ENCODE assay signal across 12 cellular contexts in the genomic region with DNA sequence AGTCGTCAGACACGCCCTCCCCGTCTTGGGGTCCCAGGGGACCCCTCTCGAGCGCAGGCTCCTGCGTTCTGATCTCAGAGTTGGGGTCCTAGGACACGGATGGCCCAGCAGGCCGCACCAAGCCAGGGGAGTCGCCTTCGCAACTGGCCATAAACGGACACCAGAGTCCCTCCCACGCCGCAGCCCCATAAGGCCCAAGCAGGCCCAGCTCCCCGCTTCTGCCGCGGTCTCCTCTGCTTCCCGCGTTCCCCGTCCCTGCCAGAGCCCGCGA. TPM values are rescaled to one million over a fixed set of nuclear protein-coding genes. Genes with fewer than 3 reads are reported as not detected.
DNase-seq lines count a peak whose midpoint lies in the region; ATAC-seq and TF ChIP-seq lines count a peak whose summit lies in the region.
"Had no signal": no experiment of that assay in that cellular context is flagged by ENCODE, and none has a peak within 500 bp of the region (broad histone marks: within the 10 kb centered on the region; RNA-seq: fewer than 3 reads in every experiment).

No MANE protein-coding gene starts in this region.

- H3K4me1 Mint-ChIP-seq in GM23338 (peaks cover 60% of the 10 kb centered on the region), endodermal cell (peaks cover 40% of the 10 kb centered on the region), neural progenitor cell (peaks cover 41% of the 10 kb centered on the region)

- H3K4me3 ChIP-seq in GM23338 (peak overlapping the region; percentile 75), endodermal cell (ENCODE audit: low read length) (peak overlapping the region; percentile 61), neural progenitor cell (peak overlapping the region; percentile 49)

- peak overlapping the region; percentile 86 for H2AFZ ChIP-seq in GM23338
- H2AFZ ChIP-seq in neural progenitor cell (replicated peaks): peak overlapping the region; percentile 38

- H3K9me3 ChIP-seq in endodermal cell (ENCODE audit: control insufficient read depth, low read length): no peaks in the 10 kb centered on the region
- no peaks in the 10 kb centered on the region for H3K9me3 ChIP-seq in neural progenitor cell (ENCODE audit: low read depth)

- no peak for ATAC-seq in GM23338

- WGBS in endodermal cell (ENCODE audit: insufficient coverage in 1 of 2, insufficient read length in 1 of 2), 2 experiments: 2 to 4% methylated on average over 8 to 21 of the region's 21 CpGs

- peak overlapping the region; percentile 93 for H3K4me2 ChIP-seq in GM23338
- peak overlapping the region; percentile 82 for H3K4me2 ChIP-seq in neural progenitor cell
- H3K4me2 ChIP-seq: KMS-11 had no signal

- DNase-seq in GM23338 (ENCODE audit: low spot score): no peak
- DNase-seq in NCI-H774 (lab: John Stamatoyannopoulos, UW): peak; percentile 57
- DNase-seq in endodermal cell: no peak
- no peak for DNase-seq in neural progenitor cell (ENCODE audit: low spot score)
- DNase-seq in Ammon's horn (ENCODE audit: low spot score): no peak
- DNase-seq in NCI-H1417 treated with DMSO at 0.1 percent for 48 hours (lab: John Stamatoyannopoulos, UW): no peak
- DNase-seq in MV-4-11 (lab: John Stamatoyannopoulos, UW): no peak
- DNase-seq: central memory CD4-positive, alpha-beta T cell; foreskin keratinocyte; spleen; SW 1271 had no signal

- H3K4me3 Mint-ChIP-seq in GM23338 (peak overlapping the region; percentile 76), endodermal cell (peak overlapping the region; percentile 66), neural progenitor cell (peak overlapping the region; percentile 89)

- H3F3A ChIP-seq in GM23338 (replicated peaks; ENCODE audit: low read depth) (0 out of 2 replicates have a peak, but pooled peaks cover 13% of the 10 kb centered on the region), neural progenitor cell (ENCODE audit: low read depth) (peaks cover 43% of the 10 kb centered on the region)

- no peak for TF ChIP-seq CTCF in GM23338 (conservative IDR thresholded peaks at IDR 0.05; ENCODE audit: low read depth in 2 of 2)
- TF ChIP-seq CTCF in endodermal cell (conservative IDR thresholded peaks at IDR 0.05): no peak
- no peak for TF ChIP-seq CTCF in neural progenitor cell (IDR thresholded peaks at IDR 0.05)

- H4K20me1 ChIP-seq in GM23338 (replicated peaks; ENCODE audit: insufficient read depth) (peaks cover 41% of the 10 kb centered on the region), neural progenitor cell (ENCODE audit: low read depth) (peaks cover 86% of the 10 kb centered on the region)

- H3K79me2 ChIP-seq in GM23338 (replicated peaks; ENCODE audit: insufficient read depth): no peaks in the 10 kb centered on the region
- H3K79me2 ChIP-seq in neural progenitor cell (ENCODE audit: low read depth): no peaks in the 10 kb centered on the region

- H3K36me3 Mint-ChIP-seq in GM23338 (ENCODE audit: low read depth): peaks cover 4% of the 10 kb centered on the region; the same call in 2 of the 3 replicates
- no peaks in the 10 kb centered on the region for H3K36me3 Mint-ChIP-seq in endodermal cell (ENCODE audit: low read depth)
- H3K36me3 Mint-ChIP-seq in neural progenitor cell: peaks cover 2% of the 10 kb centered on the region

- H3K27ac Mint-ChIP-seq in GM23338 (no peak overlapping the region), endodermal cell (no peak overlapping the region), neural progenitor cell (no peak overlapping the region)

- H3K27me3 ChIP-seq in GM23338 (ENCODE audit: insufficient read depth) (peaks cover 100% of the 10 kb centered on the region), endodermal cell (ENCODE audit: control insufficient read depth, insufficient read depth, low read length, poor library complexity, severe bottlenecking) (peaks cover 100% of the 10 kb centered on the region), neural progenitor cell (peaks cover 100% of the 10 kb centered on the region)

- H3K27me3 Mint-ChIP-seq in GM23338 (ENCODE audit: insufficient read depth, low read depth, poor library complexity) (peaks cover 96% of the 10 kb centered on the region), endodermal cell (ENCODE audit: insufficient read depth) (peaks cover 95% of the 10 kb centered on the region), neural progenitor cell (ENCODE audit: insufficient read depth, low read depth) (peaks cover 86% of the 10 kb centered on the region)

- H3K9me2 ChIP-seq in GM23338 (ENCODE audit: insufficient read depth): no peaks in the 10 kb centered on the region

- H3K36me3 ChIP-seq in GM23338 (ENCODE audit: insufficient read depth) (no peaks in the 10 kb centered on the region; the same call in 1 of the 2 replicates), endodermal cell (ENCODE audit: control insufficient read depth, insufficient read depth, low read length) (no peaks in the 10 kb centered on the region), neural progenitor cell (no peaks in the 10 kb centered on the region)
- H3K36me3 ChIP-seq: spleen had no signal

- H3K9ac ChIP-seq in endodermal cell (ENCODE audit: extremely low read depth, low read length, poor library complexity, severe bottlenecking) (no peak overlapping the region), neural progenitor cell (no peak overlapping the region)
- H3K9ac ChIP-seq: KMS-11 had no signal

- no peak overlapping the region for H3K27ac ChIP-seq in GM23338 (ENCODE audit: low read depth)
- H3K27ac ChIP-seq in endodermal cell (ENCODE audit: low read depth, low read length): no peak overlapping the region
- H3K27ac ChIP-seq in neural progenitor cell: no peak overlapping the region
- H3K27ac ChIP-seq: foreskin keratinocyte, KMS-11, spleen had no signal

- H3K9me3 Mint-ChIP-seq in GM23338: peaks cover 6% of the 10 kb centered on the region
- peaks cover 2% of the 10 kb centered on the region for H3K9me3 Mint-ChIP-seq in endodermal cell
- H3K9me3 Mint-ChIP-seq in neural progenitor cell: peaks cover 2% of the 10 kb centered on the region

- H3K4me1 ChIP-seq in GM23338 (ENCODE audit: insufficient read depth) (peaks cover 38% of the 10 kb centered on the region), endodermal cell (ENCODE audit: control insufficient read depth, insufficient read depth, low read length) (peaks cover 7% of the 10 kb centered on the region), neural progenitor cell (peaks cover 29% of the 10 kb centered on the region)

TF ChIP-seq in GM23338, 12 proteins besides CTCF, POLR2A, EP300 and RAD21:
- TF ChIP-seq ETS1 (IDR thresholded peaks at IDR 0.05) (no peak), EZH2 (IDR thresholded peaks at IDR 0.05; ENCODE audit: low read depth, unreplicated experiment) (no peak), JUNB (IDR thresholded peaks at IDR 0.05; ENCODE audit: unreplicated experiment) (no peak), EZH2phosphoT487 (IDR thresholded peaks at IDR 0.05; ENCODE audit: unreplicated experiment) (no peak)

RNA-seq across cellular contexts. Expression of gene DMRTA2, which starts 0.6 kb away (rescaled TPM):
- total RNA-seq in GM23338 (2014; rRNA removed; shearing (Covaris generic)): 0.07 TPM in 1 of 2 replicates, not detected in the other
- polyA plus RNA-seq in GM23338 (2016; fragmentation: Nextera tagmentation; extraction: Ambion mirVana): not detected in 2 replicates
- total RNA-seq in endodermal cell: 1 to 10 TPM; 1.2 to 2.4 TPM
- polyA plus RNA-seq in endodermal cell (2013, experiment 1 of 2): 0.50 TPM
- polyA plus RNA-seq in endodermal cell (2013, experiment 2 of 2): 0.33 TPM
- total RNA-seq in neural progenitor cell (ENCODE audit: low replicate concordance): 0.46 TPM in 1 of 2 replicates, not detected in the other
- total RNA-seq: foreskin keratinocyte had no signal
- polyA plus RNA-seq: foreskin keratinocyte had no signal
